In genomic region chr18:44678725-44679055, GRCh38 we compare ENCODE assay signal across 8 cellular contexts. TPM values are rescaled to one million over a fixed set of nuclear protein-coding genes. Genes with fewer than 3 reads are reported as not detected.
DNase-seq lines count a peak whose midpoint lies in the region; ATAC-seq, FAIRE-seq and TF ChIP-seq lines count a peak whose summit lies in the region.

No MANE protein-coding gene starts in this region.

- H3K27ac ChIP-seq in A549, result no peak overlapping the region; a peak in 1 of 6 replicates
- H3K27ac ChIP-seq in breast epithelium, result peak overlapping the region; percentile 95 to 98

- no peak for FAIRE-seq in A549 (lab: Jason Lieb, UNC)

- no peak for ATAC-seq in A549
- no peak for ATAC-seq in naive B cell (ENCODE audit: low read depth in 2 of 2)
- no peak for ATAC-seq in HG02571 (IDR thresholded peaks at IDR 0.05; ENCODE audit: unreplicated experiment)

- H3K9me3 ChIP-seq in A549, result no peaks in the 10 kb centered on the region
- H3K9me3 ChIP-seq in breast epithelium, result no peaks in the 10 kb centered on the region

- no peak for TF ChIP-seq RAD21 in A549 (conservative IDR thresholded peaks at IDR 0.05 in 1 of 2, IDR thresholded peaks at IDR 0.05 in 1 of 2)

- CTCF ChIA-PET in A549 (lab: Yijun Ruan, JAX), result no interaction called here

- H3K4me3 Mint-ChIP-seq in naive B cell, result peak overlapping the region in 5 of 8 donors; percentile 77 to 91 (median 84)

- H3K4me2 ChIP-seq in A549, result peak overlapping the region; percentile 89

- intact Hi-C loops in breast epithelium (cut with DNase I; ENCODE audit: low total_unique reads), result no loop called here

- no peaks in the 10 kb centered on the region for H3K27me3 Mint-ChIP-seq in naive B cell

- POLR2A ChIA-PET in A549 (lab: Yijun Ruan, JAX), result no interaction called here

- peaks cover 4 to 13% (median 6%) of the 10 kb centered on the region in 3 donors for H3K4me1 Mint-ChIP-seq in naive B cell

- no peaks in the 10 kb centered on the region for H3K36me3 Mint-ChIP-seq in naive B cell

- H3K27ac Mint-ChIP-seq in naive B cell, result peak overlapping the region in 5 of 6 donors; percentile 22 to 84 (median 71)

- TF ChIP-seq POLR2A in A549 (IDR thresholded peaks at IDR 0.05; ENCODE audit: low read length) (no peak), breast epithelium (IDR thresholded peaks at IDR 0.05) (no peak)

- H3K27me3 ChIP-seq in breast epithelium, result no peaks in the 10 kb centered on the region

- H3K9me3 Mint-ChIP-seq in naive B cell, result no peaks in the 10 kb centered on the region

- DNase-seq in A549 (ENCODE audit: low read depth in 1 of 2, low spot score in 1 of 2) (no peak), HFF-Myc (ENCODE audit: extremely low read depth, low read depth) (no peak), breast epithelium (ENCODE audit: low spot score in 2 of 2) (no peak), naive B cell (no peak), AG08395 (ENCODE audit: low spot score) (no peak), NCI-H524 treated with DMSO at 0.1 percent for 48 hours (lab: John Stamatoyannopoulos, UW) (no peak), Ammon's horn (ENCODE audit: low spot score) (no peak)

- TF ChIP-seq CTCF in A549 (IDR thresholded peaks at IDR 0.05), result no peak
- TF ChIP-seq CTCF in HFF-Myc (IDR thresholded peaks at IDR 0.05; ENCODE audit: low read depth, low read length, missing control alignments), result no peak
- TF ChIP-seq CTCF in breast epithelium (IDR thresholded peaks at IDR 0.05), result no peak

- no peaks in the 10 kb centered on the region for H3K36me3 ChIP-seq in breast epithelium

- 9% methylated on average over 7 of the region's 7 CpGs for WGBS in A549 (ENCODE audit: missing lambda C conversion rate)

- H3K4me3 ChIP-seq in A549 (peak overlapping the region; percentile 69), HFF-Myc (replicated peaks; ENCODE audit: low read depth, low read length) (peak overlapping the region; percentile 57), breast epithelium (peak overlapping the region; percentile 73 to 84 (median 84))

- TF ChIP-seq EP300 in A549 (IDR thresholded peaks at IDR 0.05), result no peak

- no peaks in the 10 kb centered on the region for H3K4me1 ChIP-seq in A549
- no peaks in the 10 kb centered on the region for H3K4me1 ChIP-seq in breast epithelium

TF ChIP-seq in A549, 52 proteins besides CTCF, POLR2A, EP300 and RAD21:
- TF ChIP-seq NFE2L2 (conservative IDR thresholded peaks at IDR 0.05; ENCODE audit: low read length) (no peak), E2F6 (IDR thresholded peaks at IDR 0.05; ENCODE audit: borderline replicate concordance, low read depth) (no peak), KDM5A (IDR thresholded peaks at IDR 0.05) (no peak), CEBPB (IDR thresholded peaks at IDR 0.05) (no peak), HMGXB4 (CRISPR knock-in tag; IDR thresholded peaks at IDR 0.05; ENCODE audit: borderline replicate concordance) (no peak), REST (IDR thresholded peaks at IDR 0.05) (no peak), NPAS2 (CRISPR knock-in tag; IDR thresholded peaks at IDR 0.05; ENCODE audit: borderline replicate concordance) (no peak), HOXB13 (CRISPR knock-in tag; IDR thresholded peaks at IDR 0.05; ENCODE audit: low read depth) (no peak), MAZ (IDR thresholded peaks at IDR 0.05; ENCODE audit: borderline replicate concordance, low read depth, low read length) (no peak), MAX (IDR thresholded peaks at IDR 0.05) (no peak), HOXA7 (CRISPR knock-in tag; IDR thresholded peaks at IDR 0.05) (no peak), RCOR1 (IDR thresholded peaks at IDR 0.05; ENCODE audit: low read depth, low read length) (no peak)
TF ChIP-seq in A549: peak in this region for 0.

RNA-seq across cellular contexts. Expression of gene SETBP1, which starts 2.0 kb away (rescaled TPM):
- 1.9 and 2.2 TPM in 2 replicates for polyA plus RNA-seq in A549 (2011; rRNA removed)
- 0.40 and 0.44 TPM in 2 replicates for polyA plus RNA-seq in A549 (2012; cell fraction: cytosol; rRNA removed)
- polyA plus RNA-seq in A549 (2012; cell fraction: nucleus; rRNA removed), result 0.31 and 0.75 TPM in 2 replicates
- polyA plus RNA-seq in A549 (2017; fragmentation: RNase III; extraction: RNeasy Plus Mini Kit Qiagen cat#74134 plus additional on column Dnase treatment), result 0.43 to 0.54 TPM (median 0.50 TPM) in 3 replicates
- polyA minus RNA-seq in A549 (2011; rRNA and poly(A)+ RNA removed), result 4.5 and 4.8 TPM in 2 replicates
- total RNA-seq in breast epithelium, result 10 to 100 TPM; 26.2 to 40.1 (median 37.0) TPM
- 10 to 100 TPM in 3 of 6 donors, 1 to 10 TPM in 3; 6.0 to 20.2 (median 10.0) TPM for polyA plus RNA-seq in naive B cell (ENCODE audit: low read depth in 6 of 6)

Comparison
In these comparisons a context has a peak if more than half of its experiments do, and no peak if none do; other contexts are left out.
1. H3K27ac ChIP-seq: peak in breast epithelium (2 of 2); none in A549 (0 of 2).
2. Peak in every context shown above with its lines, with median percentiles within 50 percentile points of each other: H3K4me3 ChIP-seq.